ENCODE assay signal across 1 cellular context in genomic region chr13:81987677-81988357, GRCh38.
A peak's percentile ranks its signal among the peaks of the same experiment; 100 is the strongest.
TF ChIP-seq lines count a peak whose summit lies in the region.

No MANE protein-coding gene starts in this region.

TF ChIP-seq in HEK293, 187 proteins besides CTCF, POLR2A, EP300 and RAD21 (continued from another document):
- 0 out of 2 replicates have a peak, but pooled peaks have one; percentile 18 for TF ChIP-seq TRIM28 (IDR thresholded peaks at IDR 0.05; ENCODE audit: borderline replicate concordance, low read length)
- TF ChIP-seq ZNF692 (tag by site-specific recombination; IDR thresholded peaks at IDR 0.05) = no peak
- no peak for TF ChIP-seq ZNF248 (tag by site-specific recombination; IDR thresholded peaks at IDR 0.05)
- TF ChIP-seq ZBTB20 (tag by site-specific recombination; IDR thresholded peaks at IDR 0.05) = no peak
- TF ChIP-seq ZBTB6 (tag by site-specific recombination; IDR thresholded peaks at IDR 0.05) = no peak
- no peak for TF ChIP-seq KLF17 (tag by site-specific recombination; IDR thresholded peaks at IDR 0.05)
- TF ChIP-seq ZNF548 (tag by site-specific recombination; IDR thresholded peaks at IDR 0.05) = no peak
- TF ChIP-seq WT1 (tag by site-specific recombination; IDR thresholded peaks at IDR 0.05) = peak; percentile 94
- no peak for TF ChIP-seq ZNF10 (tag by site-specific recombination; IDR thresholded peaks at IDR 0.05)
- no peak for TF ChIP-seq ZNF280D (tag by site-specific recombination; IDR thresholded peaks at IDR 0.05)
TF ChIP-seq in HEK293: peak in this region for 3.
